In genomic region chr14:50312734-50313054, GRCh38 we compare ENCODE assay signal across 8 cellular contexts. TPM values are rescaled to one million over a fixed set of nuclear protein-coding genes. Genes with fewer than 3 reads are reported as not detected.
DNase-seq lines count a peak whose midpoint lies in the region; ATAC-seq, FAIRE-seq and TF ChIP-seq lines count a peak whose summit lies in the region.

No MANE protein-coding gene starts in this region.

- TF ChIP-seq CTCF in AG04449 (IDR thresholded peaks at IDR 0.05; ENCODE audit: insufficient read depth, low read length, missing control alignments) (no peak), retinal pigment epithelial cell (conservative IDR thresholded peaks at IDR 0.05; ENCODE audit: low read depth, low read length) (peak; percentile 2), GM10248 (IDR thresholded peaks at IDR 0.05; ENCODE audit: control extremely low read depth, extremely low read depth, low read depth, missing control alignments) (no peak)

- peaks cover 9% of the 10 kb centered on the region for H3K36me3 Mint-ChIP-seq in T-cell

- H3K4me1 Mint-ChIP-seq in T-cell, result peaks cover 44 to 50% (median 45%) of the 10 kb centered on the region in 3 donors

- ATAC-seq in GM18858 (IDR thresholded peaks at IDR 0.05; ENCODE audit: unreplicated experiment), result peak; percentile 22
- ATAC-seq in HG03457 (IDR thresholded peaks at IDR 0.05; ENCODE audit: unreplicated experiment), result peak; percentile 10
- peak; percentile 52 to 60 (median 54) for ATAC-seq in T-cell (replicated peaks in 1 of 4)

- H3K9me3 Mint-ChIP-seq in T-cell, result no peaks in the 10 kb centered on the region

- no peak for DNase-seq in AG04449 (ENCODE audit: low read depth, low spot score)
- DNase-seq in T-cell, result peak in 24 of 34 experiments; percentile 48 to 76 (median 59)
- DNase-seq in fibroblast of peridontal ligament (ENCODE audit: extremely low read depth), result peak; percentile 51
- no peak for DNase-seq in retinal pigment epithelial cell (ENCODE audit: low read depth)
- DNase-seq in GM10248 (ENCODE audit: extremely low spot score), result no peak
- DNase-seq in GM19239 (ENCODE audit: insufficient read length, low spot score), result no peak

- no peak for FAIRE-seq in GM19239 (lab: Jason Lieb, UNC)

- POLR2A ChIA-PET in AG04449 (lab: Yijun Ruan, JAX) (interaction anchor here (1.0 kb wide), 1 partner anchor 8 kb away, joined by 3 read pairs; no protein-coding TSS in a partner anchor), T-cell (lab: Charles Lee) (interaction anchor here in 1 of 2 donors (0.7 kb wide), 2 partner anchors 670 to 688 kb away, joined by 5 to 7 read pairs; no protein-coding TSS in a partner anchor), GM10248 (lab: Yijun Ruan, JAX) (interaction anchor here (0.6 to 2.0 kb wide), 7 partner anchors 8 to 677 kb away, joined by 3 to 10 read pairs (median 4); no protein-coding TSS in a partner anchor)

- CTCF ChIA-PET in AG04449 (lab: Yijun Ruan, JAX) (interaction anchor here (1.2 to 3.4 kb wide), 5 partner anchors 8 to 450 kb away, joined by 3 to 33 read pairs (median 3); no protein-coding TSS in a partner anchor), T-cell (lab: Charles Lee) (interaction anchor here in 1 of 2 donors (0.5 to 3.6 kb wide), 5 partner anchors 8 to 450 kb away, joined by 3 to 28 read pairs (median 5); no protein-coding TSS in a partner anchor), GM10248 (lab: Yijun Ruan, JAX) (interaction anchor here (1.0 to 3.3 kb wide), 8 partner anchors 9 to 545 kb away, joined by 3 to 32 read pairs (median 4); partner anchors contain the start of gene KLHDC2)

- H3K27me3 Mint-ChIP-seq in T-cell, result no peaks in the 10 kb centered on the region

- peak overlapping the region; percentile 88 to 94 (median 94) for H3K4me3 Mint-ChIP-seq in T-cell

- H3K4me3 ChIP-seq in AG04449 (ENCODE audit: low read depth, low read length) (peak overlapping the region; percentile 93), retinal pigment epithelial cell (ENCODE audit: low read length) (peak overlapping the region; percentile 71)

- peak overlapping the region; percentile 96 to 98 for H3K27ac Mint-ChIP-seq in T-cell

RNA-seq across cellular contexts. Expression of gene DMAC2L, which starts 0.6 kb away (rescaled TPM):
- total RNA-seq in T-cell, result 10 to 100 TPM; 14.9 to 20.5 (median 19.0) TPM

RNA-seq across cellular contexts. Expression of gene L2HGDH, which starts 0.7 kb away (rescaled TPM):
- 1 to 10 TPM; 3.9 to 6.3 (median 4.4) TPM for total RNA-seq in T-cell

Comparison
In these comparisons a context has a peak if more than half of its experiments do, and no peak if none do; other contexts are left out.
1. DNase-seq: peak in T-cell (24 of 34) and fibroblast of peridontal ligament (single experiment); none in AG04449 (single experiment), retinal pigment epithelial cell (single experiment), GM10248 (single experiment) and GM19239 (single experiment).
2. Peak in every context shown above with its lines, with median percentiles within 50 percentile points of each other: ATAC-seq.